Comparison of ENCODE assay signal across 1 cellular context in genomic region chr10:45971742-45972105, GRCh38.
TF ChIP-seq lines count a peak whose summit lies in the region.

No MANE protein-coding gene starts in this region.

TF ChIP-seq in HepG2, 621 proteins besides CTCF, POLR2A, EP300 and RAD21:
- TF ChIP-seq BHLHE40 (IDR thresholded peaks at IDR 0.05; ENCODE audit: low read length) (peak; percentile 47; the same call in 1 of the 2 replicates), ZFP36L1 (CRISPR knock-in tag; IDR thresholded peaks at IDR 0.05) (0 out of 2 replicates have a peak, but pooled peaks have one; percentile 9)
